ENCODE assay signal across 1 cellular context in the genomic region with DNA sequence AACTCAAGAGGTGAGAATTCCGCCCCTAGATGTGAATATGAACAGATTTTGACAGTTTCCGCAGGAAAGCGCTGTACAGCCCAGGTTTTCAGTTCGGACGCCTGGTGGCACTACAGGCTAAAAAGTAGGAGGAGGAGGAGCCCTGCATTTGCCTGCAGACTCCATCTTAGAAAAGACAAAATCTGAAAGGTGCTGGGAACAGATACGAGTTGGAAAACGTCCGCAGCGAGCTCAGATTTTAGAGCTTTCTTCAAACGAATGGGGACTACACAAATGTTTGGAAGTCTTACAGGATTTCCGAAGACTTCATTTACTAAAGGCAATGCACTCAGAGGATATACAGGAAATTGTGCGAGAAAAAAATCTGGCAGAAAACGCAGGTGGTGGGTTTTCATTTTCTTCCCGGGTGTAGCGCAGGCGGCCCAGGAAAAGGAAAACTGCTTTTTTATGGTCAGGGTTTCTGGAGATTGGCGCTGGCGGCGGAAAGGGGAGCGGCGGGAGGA.
TF ChIP-seq lines count a peak whose summit lies in the region.

No MANE protein-coding gene starts in this region.

TF ChIP-seq in IMR-90, 13 proteins besides CTCF, POLR2A, EP300 and RAD21:
- TF ChIP-seq FOS (IDR thresholded peaks at IDR 0.05; ENCODE audit: low read depth, low read length): no peak
- no peak for TF ChIP-seq MXI1 (IDR thresholded peaks at IDR 0.05; ENCODE audit: borderline replicate concordance, low read depth, low read length)
- no peak for TF ChIP-seq MAFK (IDR thresholded peaks at IDR 0.05; ENCODE audit: low read depth, low read length)
- TF ChIP-seq, protein P1, sequence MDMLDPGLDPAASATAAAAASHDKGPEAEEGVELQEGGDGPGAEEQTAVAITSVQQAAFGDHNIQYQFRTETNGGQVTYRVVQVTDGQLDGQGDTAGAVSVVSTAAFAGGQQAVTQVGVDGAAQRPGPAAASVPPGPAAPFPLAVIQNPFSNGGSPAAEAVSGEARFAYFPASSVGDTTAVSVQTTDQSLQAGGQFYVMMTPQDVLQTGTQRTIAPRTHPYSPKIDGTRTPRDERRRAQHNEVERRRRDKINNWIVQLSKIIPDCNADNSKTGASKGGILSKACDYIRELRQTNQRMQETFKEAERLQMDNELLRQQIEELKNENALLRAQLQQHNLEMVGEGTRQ (IDR thresholded peaks at IDR 0.05; ENCODE audit: low read depth, low read length): no peak
- no peak for TF ChIP-seq RFX5 (IDR thresholded peaks at IDR 0.05; ENCODE audit: low read depth, low read length)
- TF ChIP-seq CEBPB (IDR thresholded peaks at IDR 0.05; ENCODE audit: low read depth, low read length): no peak
- TF ChIP-seq RCOR1 (IDR thresholded peaks at IDR 0.05; ENCODE audit: insufficient replicate concordance, low read length): no peak
